In the genomic region with DNA sequence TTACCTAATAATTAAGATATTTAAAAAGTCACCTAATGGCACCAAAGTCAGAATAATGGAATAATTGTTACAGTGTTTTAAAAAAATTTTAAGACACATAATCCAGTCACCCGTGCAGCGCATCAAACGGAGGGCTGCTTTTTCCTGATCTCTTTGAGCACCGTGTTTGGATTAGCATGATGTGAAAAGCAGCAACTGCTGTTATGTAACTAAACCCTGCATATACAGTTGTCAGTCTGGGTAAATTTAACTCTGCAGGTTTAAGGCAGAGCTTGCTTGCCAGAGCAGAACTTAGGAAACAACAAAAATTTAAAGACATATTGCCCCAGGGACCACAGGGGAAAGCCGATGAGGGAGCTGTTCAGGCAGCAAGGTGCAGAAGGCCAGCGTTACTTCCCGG, we compare ENCODE assay signal across 22 cellular contexts.
"Had no signal": no experiment of that assay in that cellular context is flagged by ENCODE, and none has a peak within 500 bp of the region (broad histone marks: within the 10 kb centered on the region; RNA-seq: fewer than 3 reads in every experiment).

No MANE protein-coding gene starts in this region.

- H3K79me2 ChIP-seq: hepatocyte had no signal

- DNase-seq: cortex of kidney; effector memory CD4-positive, alpha-beta T cell; kidney; left cardiac atrium; left ventricle myocardium inferior; lower lobe of right lung; natural killer cell; right cardiac atrium; stimulated activated CD4-positive, alpha-beta T cell treated with anti-CD3 and anti-CD28 coated beads, Interleukin-4, amount 100 ng/mL, for 1 hour; stimulated activated CD8-positive, alpha-beta memory T cell treated with anti-CD3 and anti-CD28 coated beads, Interleukin-4, amount 100 ng/mL, for 48 hours; stimulated activated naive CD8-positive, alpha-beta T cell treated with anti-CD3 and anti-CD28 coated beads, Interleukin-15, Interleukin-2, amounts not matched to agents 100 U/mL and 50 U/mL, for 24 hours; tibial artery; uterus had no signal

- H3K9me3 ChIP-seq: esophagus muscularis mucosa, left ventricle myocardium inferior, lower lobe of right lung, suprapubic skin, tibial artery, upper lobe of left lung, uterus had no signal

- H3K27ac Mint-ChIP-seq: memory B cell; mesothelial cell of epicardium; natural killer cell; stimulated activated effector memory CD8-positive, alpha-beta T cell treated with anti-CD3 and anti-CD28 coated beads, Interleukin-12 subunit alpha, Interleukin-12 subunit beta, amount 100 ng/mL, for 72 hours had no signal

- H3K4me1 ChIP-seq: lower lobe of right lung, suprapubic skin, upper lobe of left lung, uterus had no signal

- H3K27me3 ChIP-seq: esophagus muscularis mucosa, hepatocyte, suprapubic skin, tibial artery, upper lobe of left lung, uterus had no signal

- H3K4me1 Mint-ChIP-seq: memory B cell; natural killer cell; neural crest cell; stimulated activated effector memory CD8-positive, alpha-beta T cell treated with anti-CD3 and anti-CD28 coated beads, Interleukin-12 subunit alpha, Interleukin-12 subunit beta, amount 100 ng/mL, for 72 hours had no signal

- H3K9me3 Mint-ChIP-seq: memory B cell; mesothelial cell of epicardium; natural killer cell; stimulated activated effector memory CD8-positive, alpha-beta T cell treated with anti-CD3 and anti-CD28 coated beads, Interleukin-12 subunit alpha, Interleukin-12 subunit beta, amount 100 ng/mL, for 72 hours had no signal

- H3K36me3 ChIP-seq: esophagus muscularis mucosa, left ventricle myocardium inferior, lower lobe of right lung, suprapubic skin, tibial artery, upper lobe of left lung, uterus had no signal

- H3K4me3 Mint-ChIP-seq: memory B cell; mesothelial cell of epicardium; natural killer cell; neural crest cell; stimulated activated effector memory CD8-positive, alpha-beta T cell treated with anti-CD3 and anti-CD28 coated beads, Interleukin-12 subunit alpha, Interleukin-12 subunit beta, amount 100 ng/mL, for 72 hours had no signal

- H2AFZ ChIP-seq: hepatocyte had no signal

- ATAC-seq: left cardiac atrium; lower lobe of right lung; natural killer cell; right cardiac atrium; stimulated activated effector memory CD8-positive, alpha-beta T cell treated with anti-CD3 and anti-CD28 coated beads, Interleukin-12 subunit alpha, Interleukin-12 subunit beta, amount 100 ng/mL, for 72 hours; stimulated activated naive CD8-positive, alpha-beta T cell treated with anti-CD3 and anti-CD28 coated beads, Interleukin-15, Interleukin-2, amounts not matched to agents 100 U/mL and 50 U/mL, for 24 hours had no signal

- H3K36me3 Mint-ChIP-seq: memory B cell; mesothelial cell of epicardium; natural killer cell; stimulated activated effector memory CD8-positive, alpha-beta T cell treated with anti-CD3 and anti-CD28 coated beads, Interleukin-12 subunit alpha, Interleukin-12 subunit beta, amount 100 ng/mL, for 72 hours had no signal

- H3K4me3 ChIP-seq: esophagus muscularis mucosa, hepatocyte, left ventricle myocardium inferior, lower lobe of right lung, suprapubic skin, tibial artery, upper lobe of left lung, uterus had no signal

- H3K4me2 ChIP-seq: hepatocyte had no signal

- H3K27ac ChIP-seq: epithelial cell of prostate, esophagus muscularis mucosa, hepatocyte, left ventricle myocardium inferior, lower lobe of right lung, suprapubic skin, tibial artery, upper lobe of left lung, uterus had no signal
